ENCODE assay signal across 1 cellular context in genomic region chr19:38223119-38223523, GRCh38.
TF ChIP-seq lines count a peak whose summit lies in the region.

No MANE protein-coding gene starts in this region.

TF ChIP-seq in WTC11, 78 proteins besides CTCF, POLR2A, EP300 and RAD21:
- TF ChIP-seq ESRRA (CRISPR knock-in tag; IDR thresholded peaks at IDR 0.05; ENCODE audit: borderline replicate concordance) (no peak), FOXP4 (CRISPR knock-in tag; IDR thresholded peaks at IDR 0.05) (no peak), ARID4B (CRISPR knock-in tag; IDR thresholded peaks at IDR 0.05; ENCODE audit: borderline replicate concordance) (no peak), ZNF423 (CRISPR knock-in tag; IDR thresholded peaks at IDR 0.05) (no peak)
TF ChIP-seq in WTC11: peak in this region for 0.
